8 cellular contexts compared by ENCODE assay signal in the genomic region with DNA sequence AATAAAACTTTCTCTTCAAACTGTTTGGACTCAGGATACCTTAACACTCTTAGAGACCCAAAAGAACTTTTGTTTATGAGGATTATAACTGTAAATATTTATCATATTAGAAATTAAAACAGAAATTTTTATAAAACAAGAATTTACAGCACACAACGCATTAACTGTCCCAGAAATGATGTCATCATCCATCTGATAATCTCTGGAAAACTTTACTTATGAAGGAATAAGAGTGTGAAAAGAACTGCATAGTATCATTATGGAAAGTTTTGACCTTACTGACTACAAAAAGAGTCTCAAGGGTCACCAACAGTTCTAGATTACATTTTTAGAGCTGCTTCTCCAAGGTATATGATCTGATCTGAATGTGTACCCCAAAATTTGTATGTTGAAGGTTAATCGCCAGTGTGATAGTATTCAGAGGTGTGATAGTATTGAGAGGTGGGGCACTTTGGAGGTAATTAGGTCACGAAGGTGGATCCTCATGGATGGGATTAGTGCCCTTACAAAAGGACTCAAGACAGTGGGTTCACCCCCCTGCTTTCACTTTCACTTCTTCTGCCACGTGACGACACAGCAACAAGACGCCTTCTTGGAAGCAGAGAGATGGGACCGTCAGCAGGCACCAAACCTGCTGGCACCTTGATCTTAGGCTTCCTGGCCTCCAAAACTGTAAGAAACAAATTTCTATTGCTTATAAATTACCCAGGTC.
DNase-seq lines count a peak whose midpoint lies in the region; ATAC-seq and TF ChIP-seq lines count a peak whose summit lies in the region.

No MANE protein-coding gene starts in this region.

- H3K27me3 Mint-ChIP-seq in central memory CD8-positive, alpha-beta T cell: peaks cover 21% of the 10 kb centered on the region

- no peak for TF ChIP-seq POLR2A in breast epithelium (IDR thresholded peaks at IDR 0.05)
- no peak for TF ChIP-seq POLR2A in transverse colon (IDR thresholded peaks at IDR 0.05)

- H3K36me3 ChIP-seq in breast epithelium (no peaks in the 10 kb centered on the region), OCI-LY1 (ENCODE audit: insufficient read depth, low read length) (no peaks in the 10 kb centered on the region), transverse colon (no peaks in the 10 kb centered on the region)

- intact Hi-C loops in breast epithelium (cut with DNase I; ENCODE audit: low total_unique reads): no loop called here
- intact Hi-C loops in transverse colon (cut with DNase I; ENCODE audit: low total_unique reads): no loop called here

- TF ChIP-seq CTCF in breast epithelium (IDR thresholded peaks at IDR 0.05) (no peak), OCI-LY1 (IDR thresholded peaks at IDR 0.05; ENCODE audit: low read length) (no peak), transverse colon (IDR thresholded peaks at IDR 0.05) (no peak)

- H3K4me2 ChIP-seq in OCI-LY1 (ENCODE audit: low read length): peak overlapping the region; percentile 77

- peak overlapping the region; percentile 65 for H3K4me3 Mint-ChIP-seq in central memory CD8-positive, alpha-beta T cell

- H3K9me3 Mint-ChIP-seq in central memory CD8-positive, alpha-beta T cell: no peaks in the 10 kb centered on the region

- H3F3A ChIP-seq in OCI-LY1 (ENCODE audit: insufficient read depth, low read length): no peaks in the 10 kb centered on the region

- H3K9me3 ChIP-seq in breast epithelium (no peaks in the 10 kb centered on the region), OCI-LY1 (ENCODE audit: low read length) (no peaks in the 10 kb centered on the region), transverse colon (no peaks in the 10 kb centered on the region)

- WGBS in transverse colon (ENCODE audit: low coverage in 1 of 2), 2 donors: 73 to 74% methylated on average over 2 to 7 of the region's 7 CpGs

- H3K27ac ChIP-seq in breast epithelium: no peak overlapping the region
- H3K27ac ChIP-seq in OCI-LY1 (ENCODE audit: low read depth, low read length, poor library complexity, severe bottlenecking): peak overlapping the region; percentile 12
- H3K27ac ChIP-seq in transverse colon: no peak overlapping the region

- peak overlapping the region; percentile 99 for H2AFZ ChIP-seq in OCI-LY1 (ENCODE audit: low read length)

- H3K9ac ChIP-seq in OCI-LY1 (ENCODE audit: low read length): peak overlapping the region; percentile 60

- ATAC-seq in central memory CD8-positive, alpha-beta T cell (replicated peaks; ENCODE audit: extremely low read depth, poor library complexity, severe bottlenecking): no peak
- no peak for ATAC-seq in HG02798 (IDR thresholded peaks at IDR 0.05; ENCODE audit: poor library complexity, unreplicated experiment)
- ATAC-seq in GM19324 (IDR thresholded peaks at IDR 0.05; ENCODE audit: low FRiP score, unreplicated experiment): no peak

- peaks cover 8% of the 10 kb centered on the region for H3K4me1 Mint-ChIP-seq in central memory CD8-positive, alpha-beta T cell

- no peaks in the 10 kb centered on the region for H3K9me2 ChIP-seq in OCI-LY1 (ENCODE audit: low read depth, low read length)

- H3K4me3 ChIP-seq in breast epithelium (no peak overlapping the region), OCI-LY1 (ENCODE audit: low read depth, low read length, poor library complexity, severe bottlenecking) (peak overlapping the region; percentile 57), transverse colon (no peak overlapping the region)

- no peaks in the 10 kb centered on the region for H3K79me2 ChIP-seq in OCI-LY1 (ENCODE audit: insufficient read depth, low read length)

- peaks cover 2% of the 10 kb centered on the region for H3K36me3 Mint-ChIP-seq in central memory CD8-positive, alpha-beta T cell (ENCODE audit: insufficient read depth)

- H3K4me1 ChIP-seq in breast epithelium: no peaks in the 10 kb centered on the region
- H3K4me1 ChIP-seq in OCI-LY1 (ENCODE audit: insufficient read depth, low read length, severe bottlenecking): peaks cover 11% of the 10 kb centered on the region
- no peaks in the 10 kb centered on the region for H3K4me1 ChIP-seq in transverse colon

- peak; percentile 33 to 91 for DNase-seq in T47D (ENCODE audit: low read depth in 1 of 2, low spot score in 1 of 2)
- no peak for DNase-seq in breast epithelium (ENCODE audit: low spot score in 2 of 2)
- no peak for DNase-seq in central memory CD8-positive, alpha-beta T cell (ENCODE audit: low spot score in 2 of 2)
- DNase-seq in transverse colon: peak; percentile 10
- no peak for DNase-seq in germinal center (ENCODE audit: low spot score)

- no peak overlapping the region for H3K27ac Mint-ChIP-seq in central memory CD8-positive, alpha-beta T cell (ENCODE audit: low read depth)

- H4K20me1 ChIP-seq in OCI-LY1 (ENCODE audit: insufficient read depth, low read length): no peaks in the 10 kb centered on the region

- in situ Hi-C loops in T47D (cut with HindIII; ENCODE audit: low pct_unique_long_range_greater_than_20kb, low sequenced_read_pairs): no loop called here
- in situ Hi-C loops in transverse colon (cut with MboI; ENCODE audit: low pct_ligation_motif_present in 1 of 4, low pct_unique_long_range_greater_than_20kb in 1 of 4, low sequenced_read_pairs in 3 of 4): no loop called here

- H3K27me3 ChIP-seq in breast epithelium (no peaks in the 10 kb centered on the region), OCI-LY1 (ENCODE audit: insufficient read depth, low read length) (no peaks in the 10 kb centered on the region), transverse colon (no peaks in the 10 kb centered on the region)

- TF ChIP-seq EP300 in transverse colon (IDR thresholded peaks at IDR 0.05; ENCODE audit: low read depth): no peak

Comparison
In these comparisons a context has a peak if more than half of its experiments do, and no peak if none do; other contexts are left out.
1. DNase-seq: peak in T47D (2 of 2) and transverse colon (single experiment); none in breast epithelium (0 of 2), central memory CD8-positive, alpha-beta T cell (0 of 2) and germinal center (single experiment).